Comparison of ENCODE assay signal across 1 cellular context in the genomic region with DNA sequence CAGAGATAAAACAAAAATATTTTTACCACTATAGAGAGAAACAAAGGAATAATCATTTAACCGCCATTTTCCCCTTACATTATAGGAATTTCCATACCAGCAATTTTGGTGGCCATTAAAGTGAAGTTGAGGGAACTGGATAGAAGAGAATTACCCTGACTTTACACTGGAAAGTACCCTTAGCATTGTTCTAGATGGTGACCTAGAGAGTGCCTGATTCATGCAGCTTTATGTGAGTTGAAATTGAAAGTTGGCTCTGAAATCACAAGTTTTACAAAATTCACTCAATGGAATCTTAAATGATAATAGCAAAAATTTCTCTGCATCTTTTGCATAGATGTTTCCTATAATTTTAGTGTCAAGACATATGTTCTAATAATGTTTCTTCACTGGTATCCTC.
TF ChIP-seq lines count a peak whose summit lies in the region.

No MANE protein-coding gene starts in this region.

TF ChIP-seq in HepG2, 621 proteins besides CTCF, POLR2A, EP300 and RAD21:
- TF ChIP-seq FOXO1 (CRISPR knock-in tag; IDR thresholded peaks at IDR 0.05) (no peak), STAT5B (CRISPR knock-in tag; IDR thresholded peaks at IDR 0.05) (no peak), CEBPB (IDR thresholded peaks at IDR 0.05; ENCODE audit: borderline replicate concordance, low read depth, low read length) (no peak), U2AF2 (IDR thresholded peaks at IDR 0.05; ENCODE audit: low read depth, low read length) (no peak), GABPA (IDR thresholded peaks at IDR 0.05; ENCODE audit: low read depth, low read length) (no peak), GABPA (CRISPR knock-in tag; IDR thresholded peaks at IDR 0.05; ENCODE audit: low read depth) (no peak), SMARCE1 (IDR thresholded peaks at IDR 0.05; ENCODE audit: borderline replicate concordance) (no peak), IKZF1 (IDR thresholded peaks at IDR 0.05) (no peak)
- TF ChIP-seq, protein P1, sequence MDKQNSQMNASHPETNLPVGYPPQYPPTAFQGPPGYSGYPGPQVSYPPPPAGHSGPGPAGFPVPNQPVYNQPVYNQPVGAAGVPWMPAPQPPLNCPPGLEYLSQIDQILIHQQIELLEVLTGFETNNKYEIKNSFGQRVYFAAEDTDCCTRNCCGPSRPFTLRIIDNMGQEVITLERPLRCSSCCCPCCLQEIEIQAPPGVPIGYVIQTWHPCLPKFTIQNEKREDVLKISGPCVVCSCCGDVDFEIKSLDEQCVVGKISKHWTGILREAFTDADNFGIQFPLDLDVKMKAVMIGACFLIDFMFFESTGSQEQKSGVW (CRISPR knock-in tag; IDR thresholded peaks at IDR 0.05; ENCODE audit: borderline replicate concordance) = no peak
- TF ChIP-seq, protein P2, sequence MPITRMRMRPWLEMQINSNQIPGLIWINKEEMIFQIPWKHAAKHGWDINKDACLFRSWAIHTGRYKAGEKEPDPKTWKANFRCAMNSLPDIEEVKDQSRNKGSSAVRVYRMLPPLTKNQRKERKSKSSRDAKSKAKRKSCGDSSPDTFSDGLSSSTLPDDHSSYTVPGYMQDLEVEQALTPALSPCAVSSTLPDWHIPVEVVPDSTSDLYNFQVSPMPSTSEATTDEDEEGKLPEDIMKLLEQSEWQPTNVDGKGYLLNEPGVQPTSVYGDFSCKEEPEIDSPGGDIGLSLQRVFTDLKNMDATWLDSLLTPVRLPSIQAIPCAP (CRISPR knock-in tag; IDR thresholded peaks at IDR 0.05; ENCODE audit: low read depth) = no peak
TF ChIP-seq in HepG2: peak in this region for 0.
